ENCODE assay signal across 7 cellular contexts in the genomic region with DNA sequence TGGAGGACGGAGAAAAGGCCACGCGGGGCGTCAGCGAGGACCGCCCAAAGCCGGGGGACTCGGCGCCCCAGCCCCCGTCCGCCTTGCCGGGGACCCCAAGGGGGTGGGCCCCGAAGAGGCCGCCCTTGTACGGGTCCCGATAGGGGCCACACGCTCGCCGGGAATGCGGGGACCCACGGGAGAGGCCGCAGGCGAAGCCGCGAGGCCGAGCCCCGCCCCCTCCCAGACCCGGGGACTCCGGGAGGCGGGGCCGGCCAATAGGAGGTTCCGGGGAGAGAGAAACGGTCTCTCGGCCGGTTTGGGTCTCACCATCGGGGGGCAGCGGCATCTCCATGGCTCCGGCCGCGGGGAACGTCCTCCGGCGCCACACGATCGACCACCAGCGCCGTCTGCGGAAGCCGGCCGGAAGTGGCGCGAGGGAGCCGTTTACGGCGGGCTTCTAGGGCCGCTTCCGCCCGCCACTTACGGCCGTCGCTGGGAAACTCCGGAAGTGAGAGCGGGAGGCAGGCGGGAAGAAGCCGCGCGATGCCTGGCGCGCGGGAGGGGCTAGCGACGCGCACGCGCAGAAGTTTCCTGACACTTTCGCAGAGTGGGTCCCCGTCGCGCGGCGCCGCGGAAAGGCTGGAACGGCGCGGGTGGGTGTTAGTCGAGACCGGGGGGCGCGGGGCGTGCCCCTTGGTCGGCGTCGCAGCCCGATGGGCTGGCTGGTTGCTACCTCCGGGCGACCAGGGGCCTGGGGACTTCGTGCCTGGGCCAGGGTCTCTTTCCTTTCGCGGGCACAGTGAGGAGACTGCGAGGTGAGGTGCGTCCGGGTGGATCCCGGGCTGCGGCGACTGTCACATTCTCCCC.
DNase-seq lines count a peak whose midpoint lies in the region; ATAC-seq lines count a peak whose summit lies in the region.

A gene with protein sequence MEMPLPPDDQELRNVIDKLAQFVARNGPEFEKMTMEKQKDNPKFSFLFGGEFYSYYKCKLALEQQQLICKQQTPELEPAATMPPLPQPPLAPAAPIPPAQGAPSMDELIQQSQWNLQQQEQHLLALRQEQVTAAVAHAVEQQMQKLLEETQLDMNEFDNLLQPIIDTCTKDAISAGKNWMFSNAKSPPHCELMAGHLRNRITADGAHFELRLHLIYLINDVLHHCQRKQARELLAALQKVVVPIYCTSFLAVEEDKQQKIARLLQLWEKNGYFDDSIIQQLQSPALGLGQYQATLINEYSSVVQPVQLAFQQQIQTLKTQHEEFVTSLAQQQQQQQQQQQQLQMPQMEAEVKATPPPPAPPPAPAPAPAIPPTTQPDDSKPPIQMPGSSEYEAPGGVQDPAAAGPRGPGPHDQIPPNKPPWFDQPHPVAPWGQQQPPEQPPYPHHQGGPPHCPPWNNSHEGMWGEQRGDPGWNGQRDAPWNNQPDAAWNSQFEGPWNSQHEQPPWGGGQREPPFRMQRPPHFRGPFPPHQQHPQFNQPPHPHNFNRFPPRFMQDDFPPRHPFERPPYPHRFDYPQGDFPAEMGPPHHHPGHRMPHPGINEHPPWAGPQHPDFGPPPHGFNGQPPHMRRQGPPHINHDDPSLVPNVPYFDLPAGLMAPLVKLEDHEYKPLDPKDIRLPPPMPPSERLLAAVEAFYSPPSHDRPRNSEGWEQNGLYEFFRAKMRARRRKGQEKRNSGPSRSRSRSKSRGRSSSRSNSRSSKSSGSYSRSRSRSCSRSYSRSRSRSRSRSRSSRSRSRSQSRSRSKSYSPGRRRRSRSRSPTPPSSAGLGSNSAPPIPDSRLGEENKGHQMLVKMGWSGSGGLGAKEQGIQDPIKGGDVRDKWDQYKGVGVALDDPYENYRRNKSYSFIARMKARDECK (minus strand): TSS at position 393 of the 849 bp plus-strand sequence. CDS start 59 bp downstream, at position 334.

- ATAC-seq in GM18517 (IDR thresholded peaks at IDR 0.05; ENCODE audit: unreplicated experiment) (peak; percentile 59), HG03039 (IDR thresholded peaks at IDR 0.05; ENCODE audit: unreplicated experiment) (peak; percentile 82)

- DNase-seq in NCI-H2081 treated with DMSO at 0.1 percent for 48 hours (lab: John Stamatoyannopoulos, UW) (peak; percentile 43), T1000 (lab: John Stamatoyannopoulos, UW) (peak; percentile 89), astrocyte of the hippocampus (ENCODE audit: low read depth, low spot score) (peak; percentile 98), hippocampal formation (lab: John Stamatoyannopoulos, UW) (peak; percentile 87 to 93), retina (peak; percentile 98)

Comparison
In these comparisons a context has a peak if more than half of its experiments do, and no peak if none do; other contexts are left out.
1. Peak in every context shown above with its lines: DNase-seq and ATAC-seq.
2. DNase-seq: peak in every context shown above with its lines; median percentile 98 in astrocyte of the hippocampus; 98 in retina; 90 in hippocampal formation; 89 in T1000; 43 in NCI-H2081 treated with DMSO at 0.1 percent for 48 hours.